In genomic region chr10:71998840-71999194, GRCh38 we compare ENCODE assay signal across 9 cellular contexts. TPM values are rescaled to one million over a fixed set of nuclear protein-coding genes. Genes with fewer than 3 reads are reported as not detected.
DNase-seq lines count a peak whose midpoint lies in the region; ATAC-seq and TF ChIP-seq lines count a peak whose summit lies in the region.
"Had no signal": no experiment of that assay in that cellular context is flagged by ENCODE, and none has a peak within 500 bp of the region (broad histone marks: within the 10 kb centered on the region; RNA-seq: fewer than 3 reads in every experiment).

No MANE protein-coding gene starts in this region.

- no peak for ATAC-seq in GM21360 (IDR thresholded peaks at IDR 0.05; ENCODE audit: unreplicated experiment)
- no peak for ATAC-seq in HG03442 (IDR thresholded peaks at IDR 0.05; ENCODE audit: unreplicated experiment)
- no peak for ATAC-seq in HG02798 (IDR thresholded peaks at IDR 0.05; ENCODE audit: poor library complexity, unreplicated experiment)
- ATAC-seq: T-cell had no signal

- H3K9me3 ChIP-seq in PC-9 (ENCODE audit: insufficient read depth, low read depth): no peaks in the 10 kb centered on the region; the same call in 1 of the 2 replicates
- no peaks in the 10 kb centered on the region for H3K9me3 ChIP-seq in esophagus squamous epithelium
- no peaks in the 10 kb centered on the region for H3K9me3 ChIP-seq in muscle layer of colon (ENCODE audit: low read length)

- H3K79me2 ChIP-seq in ACC112 (ENCODE audit: control insufficient read depth, insufficient read depth, low read length, unreplicated experiment): peaks cover 61% of the 10 kb centered on the region
- H3K79me2 ChIP-seq in PC-9 (ENCODE audit: low read depth): no peaks in the 10 kb centered on the region; the same call in 1 of the 2 replicates

- H3K4me3 ChIP-seq in ACC112 (ENCODE audit: low read depth, low read length) (no peak overlapping the region), PC-9 (peak overlapping the region; percentile 35; the same call in 1 of the 2 replicates), esophagus squamous epithelium (peak overlapping the region in 1 of 4 donors; percentile 28), muscle layer of colon (ENCODE audit: low read depth in 1 of 2, low read length in 2 of 2) (no peak overlapping the region)

- WGBS in esophagus squamous epithelium, 2 donors: 6 to 11% methylated on average over 2 to 5 of the region's 5 CpGs

- H3K27ac ChIP-seq in ACC112 (ENCODE audit: low read depth, low read length) (peak overlapping the region; percentile 44), PC-9 (peak overlapping the region; percentile 69), esophagus squamous epithelium (peak overlapping the region; percentile 75 to 90 (median 85)), muscle layer of colon (ENCODE audit: low read depth, low read length) (peak overlapping the region; percentile 86)

- peaks cover 42% of the 10 kb centered on the region for H3K4me1 ChIP-seq in ACC112 (ENCODE audit: control insufficient read depth, insufficient read depth, low read length, unreplicated experiment)
- peaks cover 29% of the 10 kb centered on the region for H3K4me1 ChIP-seq in PC-9 (replicated peaks; ENCODE audit: insufficient read depth)
- H3K4me1 ChIP-seq in esophagus squamous epithelium: peaks cover 40 to 75% (median 54%) of the 10 kb centered on the region in 3 donors
- H3K4me1 ChIP-seq in muscle layer of colon (ENCODE audit: insufficient read depth, low read length): peaks cover 61% of the 10 kb centered on the region

- H3K9ac ChIP-seq in muscle layer of colon (ENCODE audit: low read length): no peak overlapping the region

- intact Hi-C loops in PC-9 (cut with micrococcal nuclease; ENCODE audit: unreplicated experiment): loop anchor here (1.0 to 5.0 kb wide), 3 partner anchors 25 to 38 kb away; no protein-coding TSS in a partner anchor
- intact Hi-C loops in esophagus squamous epithelium (cut with DNase I): no loop called here

- H3K27me3 ChIP-seq in ACC112 (ENCODE audit: insufficient read depth, low read length) (no peaks in the 10 kb centered on the region), PC-9 (ENCODE audit: insufficient read depth, low read depth) (no peaks in the 10 kb centered on the region), esophagus squamous epithelium (no peaks in the 10 kb centered on the region), muscle layer of colon (ENCODE audit: control insufficient read depth in 1 of 2, insufficient read depth in 2 of 2, low read length in 2 of 2) (no peaks in the 10 kb centered on the region)

- POLR2A ChIA-PET in PC-9 (lab: Charles Lee; ENCODE audit: unreplicated experiment): interaction anchor here (0.5 to 1.1 kb wide), 11 partner anchors 24 to 1112 kb away, joined by 3 to 27 read pairs (median 5); partner anchors contain the start of genes ASCC1 and NUDT13

- H3K36me3 ChIP-seq in ACC112 (ENCODE audit: insufficient read depth, low read length) (0 out of 2 replicates have a peak, but pooled peaks cover 3% of the 10 kb centered on the region), PC-9 (ENCODE audit: low read depth) (no peaks in the 10 kb centered on the region), esophagus squamous epithelium (no peaks in the 10 kb centered on the region), muscle layer of colon (ENCODE audit: insufficient read depth, low read length) (no peaks in the 10 kb centered on the region)

- TF ChIP-seq POLR2A in esophagus squamous epithelium (IDR thresholded peaks at IDR 0.05): no peak

- CTCF ChIA-PET in PC-9 (lab: Charles Lee): interaction anchor here (0.6 to 1.2 kb wide), 10 partner anchors 22 to 450 kb away, joined by 3 to 18 read pairs (median 4); partner anchors contain the start of gene CHST3

- peak; percentile 92 to 95 for DNase-seq in PC-9
- no peak for DNase-seq in esophagus squamous epithelium (lab: John Stamatoyannopoulos, UW)
- no peak for DNase-seq in NCI-H526 treated with DMSO at 0.1 percent for 48 hours (lab: John Stamatoyannopoulos, UW)
- DNase-seq: T-cell had no signal

- TF ChIP-seq CTCF in PC-9 (conservative IDR thresholded peaks at IDR 0.05) (no peak), esophagus squamous epithelium (IDR thresholded peaks at IDR 0.05) (no peak)

- H3F3A ChIP-seq in PC-9 (ENCODE audit: insufficient read depth, low read depth): peaks cover 23% of the 10 kb centered on the region; the same call in 1 of the 2 replicates

- no peaks in the 10 kb centered on the region for H3K9me2 ChIP-seq in PC-9 (ENCODE audit: insufficient read depth)

- H2AFZ ChIP-seq in ACC112 (ENCODE audit: low read length, unreplicated experiment) (no peak overlapping the region), PC-9 (peak overlapping the region; percentile 62; the same call in 1 of the 2 replicates)

- no TSS peak for BruUV-seq in PC-9 (replicated peaks; lab: Mats Ljungman, UMichigan)

- H4K20me1 ChIP-seq in PC-9 (ENCODE audit: insufficient read depth): no peaks in the 10 kb centered on the region

- H3K4me2 ChIP-seq in PC-9: peak overlapping the region; percentile 74

RNA-seq across cellular contexts. Expression of gene CHST3, which starts 34.6 kb away (rescaled TPM):
- total RNA-seq in PC-9 (2021) (21.3 and 23.3 TPM in 2 replicates), esophagus squamous epithelium (10 to 100 TPM in 1 of 4 donors, 1 to 10 TPM in 3; 5.3 to 15.4 (median 9.6) TPM)

Comparison
In these comparisons a context has a peak if more than half of its experiments do, and no peak if none do; other contexts are left out.
1. DNase-seq: peak in PC-9 (2 of 2); none in esophagus squamous epithelium (single experiment) and NCI-H526 treated with DMSO at 0.1 percent for 48 hours (single experiment).
2. Peak in every context shown above with its lines, with median percentiles within 50 percentile points of each other: H3K27ac ChIP-seq.